In genomic region chr2:58133395-58133794, GRCh38 we compare ENCODE assay signal across 12 cellular contexts.
"Had no signal": no experiment of that assay in that cellular context is flagged by ENCODE, and none has a peak within 500 bp of the region (broad histone marks: within the 10 kb centered on the region; RNA-seq: fewer than 3 reads in every experiment).

No MANE protein-coding gene starts in this region.

- H3K27me3 ChIP-seq: cardiac muscle cell, neural progenitor cell, spleen, tibial artery, uterus had no signal

- H3K4me1 ChIP-seq: neural progenitor cell, spleen had no signal

- H3K9me3 ChIP-seq: spleen, tibial artery, uterus had no signal

- DNase-seq: activated CD4-positive, CD25-positive, alpha-beta regulatory T cell treated with anti-CD3 and anti-CD28 coated beads, Interleukin-2, amount 50 U/mL, for 72 hours; activated naive CD4-positive, alpha-beta T cell; activated naive CD8-positive, alpha-beta T cell treated with anti-CD3 and anti-CD28 coated beads, Interleukin-2, amount 10 ng/mL, durations not matched to agents 7 days and 5 days; anterior cingulate cortex; left colon; spleen; tibial artery; uterus had no signal

- H3K36me3 ChIP-seq: cardiac muscle cell, neural progenitor cell, uterus had no signal

- ATAC-seq: left colon, sciatic nerve had no signal

- H3K27ac ChIP-seq: cardiac muscle cell, neural progenitor cell, spleen, tibial artery, uterus had no signal

- H3K4me3 ChIP-seq: cardiac muscle cell, lung, neural progenitor cell, spleen, tibial artery, uterus had no signal
